Comparison of ENCODE assay signal across 1 cellular context in the genomic region with DNA sequence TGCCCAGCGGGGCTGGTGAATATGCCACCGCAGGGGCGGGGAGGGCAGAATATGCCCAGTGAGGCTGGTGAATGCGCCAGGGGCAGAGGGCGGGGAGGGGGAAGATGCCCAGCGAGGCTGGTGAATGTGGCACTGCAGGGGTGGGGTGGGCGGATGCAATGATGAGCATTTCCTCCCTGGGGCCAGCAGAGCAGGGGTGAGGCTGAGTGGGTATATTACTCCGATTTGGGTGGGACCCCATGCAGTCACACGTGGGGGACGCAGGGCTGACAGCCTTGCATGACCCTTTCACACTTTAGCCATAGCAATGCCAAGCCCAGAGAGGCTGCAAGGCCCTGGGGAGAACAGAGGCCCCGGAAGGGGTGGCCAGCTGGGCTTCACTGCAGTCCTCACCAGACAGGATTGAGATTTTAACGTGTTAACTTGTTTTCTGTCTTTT.
TF ChIP-seq lines count a peak whose summit lies in the region.

No MANE protein-coding gene starts in this region.

TF ChIP-seq in GM23338, 12 proteins besides CTCF, POLR2A, EP300 and RAD21 (continued from another document):
- TF ChIP-seq ZNF114 (CRISPR knock-in tag; IDR thresholded peaks at IDR 0.05) (no peak), POLR2AphosphoS5 (IDR thresholded peaks at IDR 0.05; ENCODE audit: low read depth) (no peak), NANOG (IDR thresholded peaks at IDR 0.05; ENCODE audit: borderline replicate concordance) (no peak)
